ENCODE assay signal across 1 cellular context in the genomic region with DNA sequence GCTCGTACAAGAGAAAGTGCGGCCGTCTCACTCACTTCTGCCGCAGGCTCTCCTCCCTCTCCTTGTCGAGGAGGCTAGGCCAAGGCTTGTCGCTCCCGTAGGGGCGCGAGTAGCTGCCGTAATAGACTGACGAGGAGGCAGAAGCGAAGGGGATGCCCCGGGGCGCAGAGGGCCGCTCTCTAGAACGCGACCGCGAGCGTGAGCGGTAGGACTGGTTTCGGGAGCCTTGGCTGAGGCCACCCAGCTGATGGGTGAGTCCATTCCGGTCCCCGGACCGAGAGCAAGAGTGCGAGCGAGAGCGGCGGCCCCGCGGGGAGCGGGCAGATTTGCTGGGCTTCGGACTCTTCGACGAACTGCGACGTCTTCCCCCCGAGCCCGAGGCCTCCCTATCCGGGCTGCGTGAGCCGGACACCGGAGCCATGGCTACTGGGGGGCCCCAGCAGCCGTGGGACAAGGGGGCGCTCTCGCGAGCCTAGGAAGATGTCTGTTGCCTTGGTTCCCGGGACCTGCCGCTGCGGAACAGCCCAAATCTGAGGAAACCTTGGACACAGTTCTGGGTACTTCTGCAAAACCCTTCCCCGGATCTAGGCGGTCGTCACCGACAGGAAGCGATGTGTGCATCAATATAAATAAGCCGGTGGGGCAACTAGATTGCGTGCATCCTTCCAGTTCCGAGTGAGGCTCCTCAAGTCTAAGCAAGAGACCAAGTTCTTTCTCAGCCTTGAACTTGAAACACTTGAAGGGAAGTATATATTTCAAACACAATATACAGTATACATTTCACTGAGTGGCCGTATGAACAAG.
A peak's percentile ranks its signal among the peaks of the same experiment; 100 is the strongest.
TF ChIP-seq lines count a peak whose summit lies in the region.

TSS of gene NKAP (minus strand) at position 567 of the 804 bp plus-strand sequence. CDS start at position 421, 146 bp downstream.

TF ChIP-seq in HepG2, 621 proteins besides CTCF, POLR2A, EP300 and RAD21 (continued from another document and continues in another):
- TF ChIP-seq THAP9 (CRISPR knock-in tag; IDR thresholded peaks at IDR 0.05; ENCODE audit: borderline replicate concordance) = no peak
- TF ChIP-seq ATF7-NPFF (CRISPR knock-in tag; IDR thresholded peaks at IDR 0.05; ENCODE audit: low read depth) = no peak
- TF ChIP-seq, protein P1, sequence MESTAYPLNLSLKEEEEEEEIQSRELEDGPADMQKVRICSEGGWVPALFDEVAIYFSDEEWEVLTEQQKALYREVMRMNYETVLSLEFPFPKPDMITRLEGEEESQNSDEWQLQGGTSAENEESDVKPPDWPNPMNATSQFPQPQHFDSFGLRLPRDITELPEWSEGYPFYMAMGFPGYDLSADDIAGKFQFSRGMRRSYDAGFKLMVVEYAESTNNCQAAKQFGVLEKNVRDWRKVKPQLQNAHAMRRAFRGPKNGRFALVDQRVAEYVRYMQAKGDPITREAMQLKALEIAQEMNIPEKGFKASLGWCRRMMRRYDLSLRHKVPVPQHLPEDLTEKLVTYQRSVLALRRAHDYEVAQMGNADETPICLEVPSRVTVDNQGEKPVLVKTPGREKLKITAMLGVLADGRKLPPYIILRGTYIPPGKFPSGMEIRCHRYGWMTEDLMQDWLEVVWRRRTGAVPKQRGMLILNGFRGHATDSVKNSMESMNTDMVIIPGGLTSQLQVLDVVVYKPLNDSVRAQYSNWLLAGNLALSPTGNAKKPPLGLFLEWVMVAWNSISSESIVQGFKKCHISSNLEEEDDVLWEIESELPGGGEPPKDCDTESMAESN (CRISPR knock-in tag; conservative IDR thresholded peaks at IDR 0.05) = no peak
- TF ChIP-seq, protein P2, sequence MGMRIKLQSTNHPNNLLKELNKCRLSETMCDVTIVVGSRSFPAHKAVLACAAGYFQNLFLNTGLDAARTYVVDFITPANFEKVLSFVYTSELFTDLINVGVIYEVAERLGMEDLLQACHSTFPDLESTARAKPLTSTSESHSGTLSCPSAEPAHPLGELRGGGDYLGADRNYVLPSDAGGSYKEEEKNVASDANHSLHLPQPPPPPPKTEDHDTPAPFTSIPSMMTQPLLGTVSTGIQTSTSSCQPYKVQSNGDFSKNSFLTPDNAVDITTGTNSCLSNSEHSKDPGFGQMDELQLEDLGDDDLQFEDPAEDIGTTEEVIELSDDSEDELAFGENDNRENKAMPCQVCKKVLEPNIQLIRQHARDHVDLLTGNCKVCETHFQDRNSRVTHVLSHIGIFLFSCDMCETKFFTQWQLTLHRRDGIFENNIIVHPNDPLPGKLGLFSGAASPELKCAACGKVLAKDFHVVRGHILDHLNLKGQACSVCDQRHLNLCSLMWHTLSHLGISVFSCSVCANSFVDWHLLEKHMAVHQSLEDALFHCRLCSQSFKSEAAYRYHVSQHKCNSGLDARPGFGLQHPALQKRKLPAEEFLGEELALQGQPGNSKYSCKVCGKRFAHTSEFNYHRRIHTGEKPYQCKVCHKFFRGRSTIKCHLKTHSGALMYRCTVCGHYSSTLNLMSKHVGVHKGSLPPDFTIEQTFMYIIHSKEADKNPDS (CRISPR knock-in tag; IDR thresholded peaks at IDR 0.05) = no peak
- TF ChIP-seq, protein P3, sequence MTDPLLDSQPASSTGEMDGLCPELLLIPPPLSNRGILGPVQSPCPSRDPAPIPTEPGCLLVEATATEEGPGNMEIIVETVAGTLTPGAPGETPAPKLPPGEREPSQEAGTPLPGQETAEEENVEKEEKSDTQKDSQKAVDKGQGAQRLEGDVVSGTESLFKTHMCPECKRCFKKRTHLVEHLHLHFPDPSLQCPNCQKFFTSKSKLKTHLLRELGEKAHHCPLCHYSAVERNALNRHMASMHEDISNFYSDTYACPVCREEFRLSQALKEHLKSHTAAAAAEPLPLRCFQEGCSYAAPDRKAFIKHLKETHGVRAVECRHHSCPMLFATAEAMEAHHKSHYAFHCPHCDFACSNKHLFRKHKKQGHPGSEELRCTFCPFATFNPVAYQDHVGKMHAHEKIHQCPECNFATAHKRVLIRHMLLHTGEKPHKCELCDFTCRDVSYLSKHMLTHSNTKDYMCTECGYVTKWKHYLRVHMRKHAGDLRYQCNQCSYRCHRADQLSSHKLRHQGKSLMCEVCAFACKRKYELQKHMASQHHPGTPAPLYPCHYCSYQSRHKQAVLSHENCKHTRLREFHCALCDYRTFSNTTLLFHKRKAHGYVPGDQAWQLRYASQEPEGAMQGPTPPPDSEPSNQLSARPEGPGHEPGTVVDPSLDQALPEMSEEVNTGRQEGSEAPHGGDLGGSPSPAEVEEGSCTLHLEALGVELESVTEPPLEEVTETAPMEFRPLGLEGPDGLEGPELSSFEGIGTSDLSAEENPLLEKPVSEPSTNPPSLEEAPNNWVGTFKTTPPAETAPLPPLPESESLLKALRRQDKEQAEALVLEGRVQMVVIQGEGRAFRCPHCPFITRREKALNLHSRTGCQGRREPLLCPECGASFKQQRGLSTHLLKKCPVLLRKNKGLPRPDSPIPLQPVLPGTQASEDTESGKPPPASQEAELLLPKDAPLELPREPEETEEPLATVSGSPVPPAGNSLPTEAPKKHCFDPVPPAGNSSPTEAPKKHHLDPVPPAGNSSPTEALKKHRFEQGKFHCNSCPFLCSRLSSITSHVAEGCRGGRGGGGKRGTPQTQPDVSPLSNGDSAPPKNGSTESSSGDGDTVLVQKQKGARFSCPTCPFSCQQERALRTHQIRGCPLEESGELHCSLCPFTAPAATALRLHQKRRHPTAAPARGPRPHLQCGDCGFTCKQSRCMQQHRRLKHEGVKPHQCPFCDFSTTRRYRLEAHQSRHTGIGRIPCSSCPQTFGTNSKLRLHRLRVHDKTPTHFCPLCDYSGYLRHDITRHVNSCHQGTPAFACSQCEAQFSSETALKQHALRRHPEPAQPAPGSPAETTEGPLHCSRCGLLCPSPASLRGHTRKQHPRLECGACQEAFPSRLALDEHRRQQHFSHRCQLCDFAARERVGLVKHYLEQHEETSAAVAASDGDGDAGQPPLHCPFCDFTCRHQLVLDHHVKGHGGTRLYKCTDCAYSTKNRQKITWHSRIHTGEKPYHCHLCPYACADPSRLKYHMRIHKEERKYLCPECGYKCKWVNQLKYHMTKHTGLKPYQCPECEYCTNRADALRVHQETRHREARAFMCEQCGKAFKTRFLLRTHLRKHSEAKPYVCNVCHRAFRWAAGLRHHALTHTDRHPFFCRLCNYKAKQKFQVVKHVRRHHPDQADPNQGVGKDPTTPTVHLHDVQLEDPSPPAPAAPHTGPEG (CRISPR knock-in tag; IDR thresholded peaks at IDR 0.05) = no peak; the same call in 1 of the 2 replicates
- no peak for TF ChIP-seq ZNF207 (IDR thresholded peaks at IDR 0.05; ENCODE audit: borderline replicate concordance)
- no peak for TF ChIP-seq PHB2 (IDR thresholded peaks at IDR 0.05; ENCODE audit: partially characterized antibody)
- no peak for TF ChIP-seq ZNF629 (CRISPR knock-in tag; conservative IDR thresholded peaks at IDR 0.05)
- TF ChIP-seq, protein P4, sequence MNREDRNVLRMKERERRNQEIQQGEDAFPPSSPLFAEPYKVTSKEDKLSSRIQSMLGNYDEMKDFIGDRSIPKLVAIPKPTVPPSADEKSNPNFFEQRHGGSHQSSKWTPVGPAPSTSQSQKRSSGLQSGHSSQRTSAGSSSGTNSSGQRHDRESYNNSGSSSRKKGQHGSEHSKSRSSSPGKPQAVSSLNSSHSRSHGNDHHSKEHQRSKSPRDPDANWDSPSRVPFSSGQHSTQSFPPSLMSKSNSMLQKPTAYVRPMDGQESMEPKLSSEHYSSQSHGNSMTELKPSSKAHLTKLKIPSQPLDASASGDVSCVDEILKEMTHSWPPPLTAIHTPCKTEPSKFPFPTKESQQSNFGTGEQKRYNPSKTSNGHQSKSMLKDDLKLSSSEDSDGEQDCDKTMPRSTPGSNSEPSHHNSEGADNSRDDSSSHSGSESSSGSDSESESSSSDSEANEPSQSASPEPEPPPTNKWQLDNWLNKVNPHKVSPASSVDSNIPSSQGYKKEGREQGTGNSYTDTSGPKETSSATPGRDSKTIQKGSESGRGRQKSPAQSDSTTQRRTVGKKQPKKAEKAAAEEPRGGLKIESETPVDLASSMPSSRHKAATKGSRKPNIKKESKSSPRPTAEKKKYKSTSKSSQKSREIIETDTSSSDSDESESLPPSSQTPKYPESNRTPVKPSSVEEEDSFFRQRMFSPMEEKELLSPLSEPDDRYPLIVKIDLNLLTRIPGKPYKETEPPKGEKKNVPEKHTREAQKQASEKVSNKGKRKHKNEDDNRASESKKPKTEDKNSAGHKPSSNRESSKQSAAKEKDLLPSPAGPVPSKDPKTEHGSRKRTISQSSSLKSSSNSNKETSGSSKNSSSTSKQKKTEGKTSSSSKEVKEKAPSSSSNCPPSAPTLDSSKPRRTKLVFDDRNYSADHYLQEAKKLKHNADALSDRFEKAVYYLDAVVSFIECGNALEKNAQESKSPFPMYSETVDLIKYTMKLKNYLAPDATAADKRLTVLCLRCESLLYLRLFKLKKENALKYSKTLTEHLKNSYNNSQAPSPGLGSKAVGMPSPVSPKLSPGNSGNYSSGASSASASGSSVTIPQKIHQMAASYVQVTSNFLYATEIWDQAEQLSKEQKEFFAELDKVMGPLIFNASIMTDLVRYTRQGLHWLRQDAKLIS (CRISPR knock-in tag; IDR thresholded peaks at IDR 0.05) = no peak
- TF ChIP-seq, protein P5, sequence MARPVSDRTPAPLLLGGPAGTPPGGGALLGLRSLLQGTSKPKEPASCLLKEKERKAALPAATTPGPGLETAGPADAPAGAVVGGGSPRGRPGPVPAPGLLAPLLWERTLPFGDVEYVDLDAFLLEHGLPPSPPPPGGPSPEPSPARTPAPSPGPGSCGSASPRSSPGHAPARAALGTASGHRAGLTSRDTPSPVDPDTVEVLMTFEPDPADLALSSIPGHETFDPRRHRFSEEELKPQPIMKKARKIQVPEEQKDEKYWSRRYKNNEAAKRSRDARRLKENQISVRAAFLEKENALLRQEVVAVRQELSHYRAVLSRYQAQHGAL (CRISPR knock-in tag; IDR thresholded peaks at IDR 0.05; ENCODE audit: not compliant biosample characterization) = no peak
- no peak for TF ChIP-seq ZSCAN29 (CRISPR knock-in tag; conservative IDR thresholded peaks at IDR 0.05)
- no peak for TF ChIP-seq MTERF4 (CRISPR knock-in tag; IDR thresholded peaks at IDR 0.05)
- TF ChIP-seq, protein P6, sequence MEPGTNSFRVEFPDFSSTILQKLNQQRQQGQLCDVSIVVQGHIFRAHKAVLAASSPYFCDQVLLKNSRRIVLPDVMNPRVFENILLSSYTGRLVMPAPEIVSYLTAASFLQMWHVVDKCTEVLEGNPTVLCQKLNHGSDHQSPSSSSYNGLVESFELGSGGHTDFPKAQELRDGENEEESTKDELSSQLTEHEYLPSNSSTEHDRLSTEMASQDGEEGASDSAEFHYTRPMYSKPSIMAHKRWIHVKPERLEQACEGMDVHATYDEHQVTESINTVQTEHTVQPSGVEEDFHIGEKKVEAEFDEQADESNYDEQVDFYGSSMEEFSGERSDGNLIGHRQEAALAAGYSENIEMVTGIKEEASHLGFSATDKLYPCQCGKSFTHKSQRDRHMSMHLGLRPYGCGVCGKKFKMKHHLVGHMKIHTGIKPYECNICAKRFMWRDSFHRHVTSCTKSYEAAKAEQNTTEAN (CRISPR knock-in tag; conservative IDR thresholded peaks at IDR 0.05) = no peak
- no peak for TF ChIP-seq ZMYM3 (CRISPR knock-in tag; IDR thresholded peaks at IDR 0.05)
- TF ChIP-seq SOX13 (IDR thresholded peaks at IDR 0.05) = no peak
- peak in 1 of 2 experiments; percentile 8; a peak in 1 of 4 replicates for TF ChIP-seq SOX13 (CRISPR knock-in tag; conservative IDR thresholded peaks at IDR 0.05 in 1 of 2, IDR thresholded peaks at IDR 0.05 in 1 of 2)
- peak; percentile 78; the same call in 1 of the 2 replicates for TF ChIP-seq KDM2A (CRISPR knock-in tag; IDR thresholded peaks at IDR 0.05; ENCODE audit: borderline replicate concordance, low read depth)
- TF ChIP-seq ZNF598 (CRISPR knock-in tag; IDR thresholded peaks at IDR 0.05; ENCODE audit: borderline replicate concordance) = no peak
- peak; percentile 58 for TF ChIP-seq HDAC2 (CRISPR knock-in tag; IDR thresholded peaks at IDR 0.05)
- no peak for TF ChIP-seq ZNF589 (CRISPR knock-in tag; conservative IDR thresholded peaks at IDR 0.05)
- no peak for TF ChIP-seq ZNF296 (CRISPR knock-in tag; conservative IDR thresholded peaks at IDR 0.05)
- TF ChIP-seq MYPOP (CRISPR knock-in tag; IDR thresholded peaks at IDR 0.05) = peak; percentile 65; the same call in 1 of the 2 replicates
- no peak for TF ChIP-seq ZMYM2 (CRISPR knock-in tag; IDR thresholded peaks at IDR 0.05)
- TF ChIP-seq ZNF510 (CRISPR knock-in tag; IDR thresholded peaks at IDR 0.05; ENCODE audit: low read depth) = peak; percentile 20; the same call in 1 of the 2 replicates
- no peak for TF ChIP-seq KLF9 (CRISPR knock-in tag; IDR thresholded peaks at IDR 0.05; ENCODE audit: low read depth)
